ENCODE assay signal across 11 cellular contexts in the genomic region with DNA sequence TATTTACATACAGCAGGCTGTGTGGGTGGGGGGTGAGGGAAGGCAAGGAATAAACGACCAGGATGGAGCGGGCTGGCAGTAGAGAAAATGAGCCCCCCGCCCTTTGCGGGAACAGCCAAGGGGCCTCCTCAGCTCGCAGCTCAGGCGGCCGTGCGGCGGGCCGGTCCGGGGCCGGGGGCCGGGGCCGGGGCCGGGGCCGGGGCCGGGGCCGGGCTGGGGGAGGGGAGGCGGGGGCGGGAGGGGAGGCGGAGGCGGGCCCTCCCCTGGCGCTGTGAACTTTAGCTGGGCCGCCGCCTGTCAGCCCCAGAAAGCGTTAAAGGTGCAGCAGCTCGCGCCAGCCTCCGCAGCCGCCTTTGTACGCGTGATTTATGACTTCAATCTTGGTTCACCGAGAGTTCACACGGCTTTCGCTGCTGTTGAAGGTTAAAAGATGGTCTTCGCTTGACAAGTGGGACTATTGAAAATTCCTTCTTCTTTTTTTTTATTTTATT. TPM values are rescaled to one million over a fixed set of nuclear protein-coding genes. Genes with fewer than 3 reads are reported as not detected.
DNase-seq lines count a peak whose midpoint lies in the region; ATAC-seq, FAIRE-seq and TF ChIP-seq lines count a peak whose summit lies in the region.
"Had no signal": no experiment of that assay in that cellular context is flagged by ENCODE, and none has a peak within 500 bp of the region (broad histone marks: within the 10 kb centered on the region; RNA-seq: fewer than 3 reads in every experiment).

No MANE protein-coding gene starts in this region.

- peaks cover 2% of the 10 kb centered on the region for H3K4me1 ChIP-seq in mesenchymal stem cell (ENCODE audit: control insufficient read depth, insufficient read depth, low read depth, low read length)
- peaks cover 3% of the 10 kb centered on the region for H3K4me1 ChIP-seq in suprapubic skin
- H3K4me1 ChIP-seq: SJSA1 had no signal

- no peak overlapping the region for H2BK12ac ChIP-seq in mesenchymal stem cell (ENCODE audit: low read length in 2 of 2)

- H3K23ac ChIP-seq in mesenchymal stem cell (ENCODE audit: low read length in 2 of 2), result no peak overlapping the region

- H3K9me3 Mint-ChIP-seq in activated T-cell treated with anti-CD3 and anti-CD28 coated beads, Interleukin-2, amount 50 U/mL, for 72 hours, result no peaks in the 10 kb centered on the region

- H3K27me3 ChIP-seq in mesenchymal stem cell (ENCODE audit: control insufficient read depth in 1 of 2, insufficient read depth in 1 of 2, low read length in 2 of 2) (peaks cover 4 to 14% of the 10 kb centered on the region in 2 experiments), suprapubic skin (no peaks in the 10 kb centered on the region)
- H3K27me3 ChIP-seq: SJSA1 had no signal

- no peak overlapping the region for H4K91ac ChIP-seq in mesenchymal stem cell (ENCODE audit: low read length)

- H3K27ac ChIP-seq in mesenchymal stem cell (ENCODE audit: low read length, poor library complexity, severe bottlenecking) (peak overlapping the region; percentile 68), suprapubic skin (peak overlapping the region; percentile 67)
- H3K27ac ChIP-seq: C4-2B, SJSA1 had no signal

- no peak overlapping the region for H2BK120ac ChIP-seq in mesenchymal stem cell (ENCODE audit: low read depth, low read length)

- H3K4me3 Mint-ChIP-seq in activated T-cell treated with anti-CD3 and anti-CD28 coated beads, Interleukin-2, amount 50 U/mL, for 72 hours, result peak overlapping the region; percentile 96 to 97

- H4K8ac ChIP-seq in mesenchymal stem cell (ENCODE audit: low read length), result no peak overlapping the region

- H2BK15ac ChIP-seq in mesenchymal stem cell (ENCODE audit: low read depth, poor library complexity, severe bottlenecking), result no peak overlapping the region

- H2BK5ac ChIP-seq in mesenchymal stem cell (ENCODE audit: low read depth, low read length, poor library complexity, severe bottlenecking), result no peak overlapping the region

- TF ChIP-seq CTCF in suprapubic skin (IDR thresholded peaks at IDR 0.05), result no peak

- peak overlapping the region in 1 of 2 experiments; percentile 67 for H3K4me3 ChIP-seq in mesenchymal stem cell (ENCODE audit: insufficient read depth in 1 of 2, low read depth in 1 of 2, low read length in 2 of 2)
- H3K4me3 ChIP-seq in suprapubic skin, result peak overlapping the region; percentile 29
- H3K4me3 ChIP-seq: SJSA1 had no signal

- FAIRE-seq in urothelium cell line (lab: Jason Lieb, UNC) (no peak), HTR-8/SVneo (lab: Jason Lieb, UNC) (no peak)

- H3K27ac Mint-ChIP-seq in activated T-cell treated with anti-CD3 and anti-CD28 coated beads, Interleukin-2, amount 50 U/mL, for 72 hours, result peak overlapping the region; percentile 55

- 4% methylated on average over 10 of the region's 36 CpGs for WGBS in mesenchymal stem cell
- 15% methylated on average over 7 of the region's 36 CpGs for WGBS in suprapubic skin

- H3K4ac ChIP-seq in mesenchymal stem cell (ENCODE audit: low read depth in 1 of 2, low read length in 2 of 2), result no peak overlapping the region

- TF ChIP-seq POLR2A in suprapubic skin (IDR thresholded peaks at IDR 0.05), result no peak

- peak; percentile 83 for DNase-seq in NCI-H82 (lab: John Stamatoyannopoulos, UW)
- DNase-seq in NCI-H82 treated with DMSO at 0.1 percent for 48 hours (lab: John Stamatoyannopoulos, UW; ENCODE audit: unreplicated experiment), result no peak
- peak; percentile 43 to 48 for DNase-seq in activated T-cell treated with anti-CD3 and anti-CD28 coated beads, Interleukin-2, amount 50 U/mL, for 72 hours
- DNase-seq in mesenchymal stem cell, result no peak
- DNase-seq in suprapubic skin (ENCODE audit: low spot score in 2 of 2), result no peak
- DNase-seq in H4 (ENCODE audit: low spot score), result no peak
- no peak for DNase-seq in urothelium cell line (ENCODE audit: low spot score)
- no peak for DNase-seq in HTR-8/SVneo (ENCODE audit: insufficient read length, low spot score)

- H3K18ac ChIP-seq in mesenchymal stem cell (ENCODE audit: low read depth in 1 of 2, low read length in 2 of 2), result no peak overlapping the region

- H3K14ac ChIP-seq in mesenchymal stem cell (ENCODE audit: low read length in 2 of 2), result no peak overlapping the region

- H3K27me3 Mint-ChIP-seq in activated T-cell treated with anti-CD3 and anti-CD28 coated beads, Interleukin-2, amount 50 U/mL, for 72 hours (ENCODE audit: low read depth), result no peaks in the 10 kb centered on the region

- H2AK5ac ChIP-seq in mesenchymal stem cell (ENCODE audit: low read length, severe bottlenecking), result no peak overlapping the region

- H3K36me3 Mint-ChIP-seq in activated T-cell treated with anti-CD3 and anti-CD28 coated beads, Interleukin-2, amount 50 U/mL, for 72 hours (ENCODE audit: insufficient read depth in 2 of 2), result no peaks in the 10 kb centered on the region

- H3K4me1 Mint-ChIP-seq in activated T-cell treated with anti-CD3 and anti-CD28 coated beads, Interleukin-2, amount 50 U/mL, for 72 hours (ENCODE audit: low read depth), result peaks cover 31% of the 10 kb centered on the region

- ATAC-seq in activated T-cell treated with anti-CD3 and anti-CD28 coated beads, Interleukin-2, amount 50 U/mL, for 72 hours (replicated peaks in 1 of 2), result peak; percentile 31 to 38

- no peaks in the 10 kb centered on the region for H3K9me3 ChIP-seq in mesenchymal stem cell (ENCODE audit: control insufficient read depth, low read length)
- H3K9me3 ChIP-seq in suprapubic skin, result no peaks in the 10 kb centered on the region
- H3K9me3 ChIP-seq: SJSA1 had no signal

- no peaks in the 10 kb centered on the region for H3K36me3 ChIP-seq in mesenchymal stem cell (ENCODE audit: control insufficient read depth in 1 of 2, insufficient read depth in 2 of 2, low read depth in 1 of 2, low read length in 2 of 2)
- H3K36me3 ChIP-seq in suprapubic skin, result no peaks in the 10 kb centered on the region
- H3K36me3 ChIP-seq: SJSA1 had no signal

- no peak for TF ChIP-seq EP300 in suprapubic skin (IDR thresholded peaks at IDR 0.05)

- H3K4me2 ChIP-seq in mesenchymal stem cell (ENCODE audit: low read length, poor library complexity, severe bottlenecking), result peak overlapping the region; percentile 68

- no peak overlapping the region for H2AFZ ChIP-seq in mesenchymal stem cell (ENCODE audit: low read depth, low read length)

- peak overlapping the region; percentile 86 for H3K9ac ChIP-seq in mesenchymal stem cell (ENCODE audit: low read length)

- H3K79me1 ChIP-seq in mesenchymal stem cell (replicated peaks; ENCODE audit: low read length, poor library complexity, severe bottlenecking), result peaks cover 2% of the 10 kb centered on the region

RNA-seq across cellular contexts. Expression of a gene that starts 28.8 kb away (rescaled TPM):
- total RNA-seq in activated T-cell treated with anti-CD3 and anti-CD28 coated beads, Interleukin-2, amount 50 U/mL, for 72 hours, result 1 to 10 TPM in 1 of 2 donors, under 1 TPM in 1; 1.00 to 1.1 TPM
- 6.4 TPM for polyA plus RNA-seq in mesenchymal stem cell (2013, experiment 1 of 2)
- 7.0 TPM for polyA plus RNA-seq in mesenchymal stem cell (2013, experiment 2 of 2)
- 1 to 10 TPM; 1.4 to 4.7 (median 1.9) TPM for total RNA-seq in suprapubic skin
- total RNA-seq in H4 (2014; rRNA removed; shearing (Covaris generic)), result 0.37 and 1.9 TPM in 2 replicates
- total RNA-seq: liver had no signal

RNA-seq across cellular contexts. Expression of a gene that starts 49.6 kb away (rescaled TPM):
- total RNA-seq in activated T-cell treated with anti-CD3 and anti-CD28 coated beads, Interleukin-2, amount 50 U/mL, for 72 hours, result not detected
- polyA plus RNA-seq in mesenchymal stem cell (2013, experiment 1 of 2), result 0.30 TPM
- 0.27 TPM for polyA plus RNA-seq in mesenchymal stem cell (2013, experiment 2 of 2)
- total RNA-seq in suprapubic skin, result 1 to 10 TPM in 1 of 4 donors, under 1 TPM in 2, not detected in 1; 0.26 to 3.5 (median 0.49) TPM
- not detected in 2 replicates for total RNA-seq in H4 (2014; rRNA removed; shearing (Covaris generic))
- total RNA-seq: liver, SJSA1 had no signal
- polyA plus RNA-seq: liver had no signal

RNA-seq across cellular contexts. Expression of a gene that starts 54.2 kb away (rescaled TPM):
- total RNA-seq in activated T-cell treated with anti-CD3 and anti-CD28 coated beads, Interleukin-2, amount 50 U/mL, for 72 hours, result not detected
- polyA plus RNA-seq in mesenchymal stem cell (2013, experiment 1 of 2), result 49.1 TPM
- polyA plus RNA-seq in mesenchymal stem cell (2013, experiment 2 of 2), result 49.1 TPM
- total RNA-seq in suprapubic skin, result 1 to 10 TPM in 3 of 4 donors, under 1 TPM in 1; 0.98 to 6.2 (median 2.4) TPM
- total RNA-seq in H4 (2014; rRNA removed; shearing (Covaris generic)), result 0.27 TPM in 2 replicates
- polyA plus RNA-seq: liver had no signal

Comparison
In these comparisons a context has a peak if more than half of its experiments do, and no peak if none do; other contexts are left out.
1. DNase-seq: peak in NCI-H82 (single experiment) and activated T-cell treated with anti-CD3 and anti-CD28 coated beads, Interleukin-2, amount 50 U/mL, for 72 hours (2 of 2); none in NCI-H82 treated with DMSO at 0.1 percent for 48 hours (single experiment), mesenchymal stem cell (single experiment), suprapubic skin (0 of 2), H4 (single experiment), urothelium cell line (single experiment) and HTR-8/SVneo (single experiment).